Comparison of ENCODE assay signal across 36 cellular contexts in genomic region chr21:42130447-42130846, GRCh38. TPM values are rescaled to one million over a fixed set of nuclear protein-coding genes. Genes with fewer than 3 reads are reported as not detected.
"Had no signal": no experiment of that assay in that cellular context is flagged by ENCODE, and none has a peak within 500 bp of the region (broad histone marks: within the 10 kb centered on the region; RNA-seq: fewer than 3 reads in every experiment).

No MANE protein-coding gene starts in this region.

- H3K27ac ChIP-seq: ascending aorta, cardiac muscle cell, Peyer's patch, SJSA1 had no signal

- H3K27ac Mint-ChIP-seq: activated CD4-positive, alpha-beta T cell treated with anti-CD3 and anti-CD28 coated beads for 36 hours; activated CD4-positive, alpha-beta T cell treated with anti-CD3 and anti-CD28 coated beads, Interleukin-2, amount 10 ng/mL, durations not matched to agents 7 days and 5 days; activated CD8-positive, alpha-beta T cell treated with anti-CD3 and anti-CD28 coated beads, Interleukin-2, amount 10 ng/mL, durations not matched to agents 7 days and 5 days; activated naive CD4-positive, alpha-beta T cell treated with anti-CD3 and anti-CD28 coated beads, Interleukin-2, amount 50 U/mL, for 24 hours; activated naive CD8-positive, alpha-beta T cell treated with anti-CD3 and anti-CD28 coated beads, Interleukin-2, amount 10 ng/mL, durations not matched to agents 7 days and 5 days; activated T-cell treated with anti-CD3 and anti-CD28 coated beads, Interleukin-2, amount 50 U/mL, for 24 hours; activated T-helper 2 cell treated with anti-CD3 and anti-CD28 coated beads, Interferon-gamma antibody, Interleukin-2, Interleukin-4, amounts not matched to agents 10 μg/mL and 5 μg/mL and 100 μg/mL, durations not matched to agents 14 hours and 24 hours and 36 hours; T-helper 1 cell treated with Interleukin-12 subunit alpha and Interleukin-12 subunit beta and Interleukin-4 antibody, amounts not matched to agents 30 μg/mL and 1 μg/mL, for 36 hours; T-helper 2 cell treated with Interferon-gamma antibody and Interleukin-4, amounts not matched to agents 5 μg/mL and 100 μg/mL, for 36 hours had no signal

- H3K36me3 ChIP-seq: ascending aorta, cardiac muscle cell, Peyer's patch, SJSA1 had no signal

- H3K4me3 Mint-ChIP-seq: activated CD4-positive, alpha-beta T cell treated with anti-CD3 and anti-CD28 coated beads for 36 hours; activated CD4-positive, alpha-beta T cell treated with anti-CD3 and anti-CD28 coated beads, Interleukin-2, amount 10 ng/mL, durations not matched to agents 7 days and 5 days; activated CD8-positive, alpha-beta T cell treated with anti-CD3 and anti-CD28 coated beads, Interleukin-2, amount 10 ng/mL, durations not matched to agents 7 days and 5 days; activated naive CD4-positive, alpha-beta T cell treated with anti-CD3 and anti-CD28 coated beads, Interleukin-2, amount 50 U/mL, for 24 hours; activated naive CD8-positive, alpha-beta T cell treated with anti-CD3 and anti-CD28 coated beads, Interleukin-2, amount 10 ng/mL, durations not matched to agents 7 days and 5 days; activated T-cell treated with anti-CD3 and anti-CD28 coated beads, Interleukin-2, amount 50 U/mL, for 24 hours; central memory CD8-positive, alpha-beta T cell; T-helper 1 cell treated with Interleukin-12 subunit alpha and Interleukin-12 subunit beta and Interleukin-4 antibody, amounts not matched to agents 30 μg/mL and 1 μg/mL, for 36 hours; T-helper 2 cell treated with Interferon-gamma antibody and Interleukin-4, amounts not matched to agents 5 μg/mL and 100 μg/mL, for 36 hours had no signal

- H3K9ac ChIP-seq: SK-N-SH had no signal

- H3K4me1 Mint-ChIP-seq: activated CD4-positive, alpha-beta T cell treated with anti-CD3 and anti-CD28 coated beads for 36 hours; activated naive CD4-positive, alpha-beta T cell treated with anti-CD3 and anti-CD28 coated beads, Interleukin-2, amount 50 U/mL, for 24 hours; central memory CD8-positive, alpha-beta T cell had no signal

- H3K36me3 Mint-ChIP-seq: activated naive CD4-positive, alpha-beta T cell treated with anti-CD3 and anti-CD28 coated beads, Interleukin-2, amount 50 U/mL, for 24 hours; activated naive CD8-positive, alpha-beta T cell treated with anti-CD3 and anti-CD28 coated beads, Interleukin-2, amount 10 ng/mL, durations not matched to agents 7 days and 5 days had no signal

- DNase-seq: activated CD4-positive, alpha-beta T cell treated with anti-CD3 and anti-CD28 coated beads for 36 hours; activated CD4-positive, alpha-beta T cell treated with anti-CD3 and anti-CD28 coated beads, Interleukin-2, amount 10 ng/mL, durations not matched to agents 7 days and 5 days; activated CD4-positive, alpha-beta T cell treated with anti-CD3 and anti-CD28 coated beads, Interleukin-2, amount 50 U/mL, for 48 hours; activated CD8-positive, alpha-beta T cell treated with anti-CD3 and anti-CD28 coated beads, Interleukin-2, amount 10 ng/mL, durations not matched to agents 7 days and 5 days; activated gamma-delta T cell; activated naive CD4-positive, alpha-beta T cell treated with Interleukin-2 at 50 U/mL for 16 hours; activated naive CD8-positive, alpha-beta T cell treated with anti-CD3 and anti-CD28 coated beads, Interleukin-2, amount 10 ng/mL, durations not matched to agents 7 days and 5 days; activated T-cell treated with anti-CD3 and anti-CD28 coated beads, Interleukin-2, amount 50 U/mL, for 24 hours; amygdala; NCI-H1105; NCI-H1436; NCI-H1694; NCI-H1930; NCI-H2081 treated with DMSO at 0.1 percent for 48 hours; NCI-H226; NCI-H446 treated with DMSO at 0.1 percent for 48 hours; NCI-H524; NCI-H69; PC-3; Peyer's patch; RPMI8226; SHP77 treated with DMSO at 0.1 percent for 48 hours; SK-N-SH had no signal

- H3K4me3 ChIP-seq: ascending aorta, cardiac muscle cell, Peyer's patch, SJSA1 had no signal

- ATAC-seq: activated CD4-positive, alpha-beta T cell treated with anti-CD3 and anti-CD28 coated beads for 36 hours; activated CD4-positive, CD25-positive, alpha-beta regulatory T cell treated with anti-CD3 and anti-CD28 coated beads, Interleukin-2, amount 50 U/mL, for 24 hours; activated CD8-positive, alpha-beta T cell treated with anti-CD3 and anti-CD28 coated beads, Interleukin-2, amount 10 ng/mL, durations not matched to agents 7 days and 5 days; PC-3 had no signal

- H3K4me1 ChIP-seq: ascending aorta, Peyer's patch had no signal

- H3K4me2 ChIP-seq: SK-N-SH had no signal

- H3K9me3 Mint-ChIP-seq: activated CD4-positive, alpha-beta T cell treated with anti-CD3 and anti-CD28 coated beads, Interleukin-2, amount 10 ng/mL, durations not matched to agents 7 days and 5 days; activated naive CD4-positive, alpha-beta T cell treated with anti-CD3 and anti-CD28 coated beads, Interleukin-2, amount 50 U/mL, for 24 hours; activated naive CD8-positive, alpha-beta T cell treated with anti-CD3 and anti-CD28 coated beads, Interleukin-2, amount 10 ng/mL, durations not matched to agents 7 days and 5 days; activated T-cell treated with anti-CD3 and anti-CD28 coated beads, Interleukin-2, amount 50 U/mL, for 24 hours; activated T-helper 2 cell treated with anti-CD3 and anti-CD28 coated beads, Interferon-gamma antibody, Interleukin-2, Interleukin-4, amounts not matched to agents 10 μg/mL and 5 μg/mL and 100 μg/mL, durations not matched to agents 14 hours and 24 hours and 36 hours; central memory CD8-positive, alpha-beta T cell; T-helper 1 cell treated with Interleukin-12 subunit alpha and Interleukin-12 subunit beta and Interleukin-4 antibody, amounts not matched to agents 30 μg/mL and 1 μg/mL, for 36 hours; T-helper 2 cell treated with Interferon-gamma antibody and Interleukin-4, amounts not matched to agents 5 μg/mL and 100 μg/mL, for 36 hours had no signal

- H3K27me3 ChIP-seq: ascending aorta, cardiac muscle cell, Peyer's patch, SJSA1 had no signal

- H3K9me3 ChIP-seq: ascending aorta, Peyer's patch, SK-N-SH had no signal

- H3K27me3 Mint-ChIP-seq: activated naive CD4-positive, alpha-beta T cell treated with anti-CD3 and anti-CD28 coated beads, Interleukin-2, amount 50 U/mL, for 24 hours; central memory CD8-positive, alpha-beta T cell had no signal

- FAIRE-seq: TTC549 had no signal

RNA-seq across cellular contexts. Expression of gene UMODL1, which starts 59.3 kb away (rescaled TPM):
- total RNA-seq: activated CD4-positive, alpha-beta T cell treated with anti-CD3 and anti-CD28 coated beads for 36 hours; activated CD8-positive, alpha-beta T cell treated with anti-CD3 and anti-CD28 coated beads, Interleukin-2, amount 10 ng/mL, durations not matched to agents 7 days and 5 days; activated T-helper 2 cell treated with anti-CD3 and anti-CD28 coated beads, Interferon-gamma antibody, Interleukin-2, Interleukin-4, amounts not matched to agents 10 μg/mL and 5 μg/mL and 100 μg/mL, durations not matched to agents 14 hours and 24 hours and 36 hours; ascending aorta; cardiac muscle cell; chondrocyte; M059J; PC-3; SJSA1 had no signal
- polyA plus RNA-seq: adipose tissue, cardiac muscle cell, SK-N-SH had no signal
